In the genomic region with DNA sequence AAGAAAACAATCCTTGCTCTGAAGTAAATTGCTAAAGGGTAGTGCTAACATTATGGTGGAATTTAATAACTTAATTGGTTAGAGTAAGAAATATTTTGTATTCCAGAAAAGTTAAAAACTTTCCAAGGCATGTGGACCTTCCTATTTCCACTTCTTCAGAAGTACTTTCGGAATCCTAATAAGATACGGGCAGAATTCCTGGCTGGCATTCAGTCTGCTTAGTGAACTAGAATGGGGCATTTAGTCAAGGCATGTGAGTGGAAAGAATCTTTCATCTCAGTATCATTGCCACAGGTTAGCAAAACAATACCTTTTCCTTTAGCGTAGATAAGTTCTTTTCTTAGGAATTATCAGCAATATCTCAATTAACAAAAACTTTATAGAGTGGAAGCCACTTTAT, we compare ENCODE assay signal across 31 cellular contexts.
"Had no signal": no experiment of that assay in that cellular context is flagged by ENCODE, and none has a peak within 500 bp of the region (broad histone marks: within the 10 kb centered on the region; RNA-seq: fewer than 3 reads in every experiment).

No MANE protein-coding gene starts in this region.

- H3K9me3 Mint-ChIP-seq: activated B cell treated with CpG ODN at 0.5 μM for 24 hours; activated CD4-positive, alpha-beta memory T cell treated with anti-CD3 and anti-CD28 coated beads for 36 hours; activated CD4-positive, alpha-beta T cell treated with anti-CD3 and anti-CD28 coated beads, Interleukin-2, amount 10 ng/mL, durations not matched to agents 7 days and 5 days; activated naive CD4-positive, alpha-beta T cell treated with anti-CD3 and anti-CD28 coated beads, Interleukin-2, amount 50 U/mL, for 72 hours; activated naive CD8-positive, alpha-beta T cell treated with anti-CD3 and anti-CD28 coated beads, Interleukin-2, amount 50 U/mL, for 24 hours; activated T-cell treated with anti-CD3 and anti-CD28 coated beads, Interleukin-2, amount 50 U/mL, for 4 hours; T-cell had no signal

- H3K27ac Mint-ChIP-seq: activated B cell treated with CpG ODN at 0.5 μM for 24 hours; activated CD4-positive, alpha-beta memory T cell treated with anti-CD3 and anti-CD28 coated beads for 36 hours; activated CD4-positive, alpha-beta T cell treated with anti-CD3 and anti-CD28 coated beads, Interleukin-2, amount 10 ng/mL, durations not matched to agents 7 days and 5 days; activated naive CD4-positive, alpha-beta T cell treated with anti-CD3 and anti-CD28 coated beads, Interleukin-2, amount 50 U/mL, for 72 hours; activated naive CD8-positive, alpha-beta T cell treated with anti-CD3 and anti-CD28 coated beads, Interleukin-2, amount 50 U/mL, for 24 hours; T-cell had no signal

- H3K36me3 Mint-ChIP-seq: activated CD4-positive, alpha-beta memory T cell treated with anti-CD3 and anti-CD28 coated beads for 36 hours; activated naive CD4-positive, alpha-beta T cell treated with anti-CD3 and anti-CD28 coated beads, Interleukin-2, amount 50 U/mL, for 72 hours; T-cell had no signal

- H3K9me3 ChIP-seq: ascending aorta had no signal

- H3K4me1 ChIP-seq: ascending aorta had no signal

- H3K4me2 ChIP-seq: KMS-11 had no signal

- H3K4me3 Mint-ChIP-seq: activated B cell treated with CpG ODN at 0.5 μM for 24 hours; activated CD4-positive, alpha-beta memory T cell treated with anti-CD3 and anti-CD28 coated beads for 36 hours; activated CD4-positive, alpha-beta T cell treated with anti-CD3 and anti-CD28 coated beads, Interleukin-2, amount 10 ng/mL, durations not matched to agents 7 days and 5 days; activated naive CD8-positive, alpha-beta T cell treated with anti-CD3 and anti-CD28 coated beads, Interleukin-2, amount 50 U/mL, for 24 hours; activated T-cell treated with anti-CD3 and anti-CD28 coated beads, Interleukin-2, amount 50 U/mL, for 4 hours; T-cell had no signal

- H3K27me3 ChIP-seq: ascending aorta, brain microvascular endothelial cell, cardiac muscle cell had no signal

- FAIRE-seq: TTC549 had no signal

- H3K4me1 Mint-ChIP-seq: activated B cell treated with CpG ODN at 0.5 μM for 24 hours had no signal

- ATAC-seq: activated naive CD4-positive, alpha-beta T cell treated with anti-CD3 and anti-CD28 coated beads, Interleukin-2, amount 50 U/mL, for 72 hours; activated naive CD8-positive, alpha-beta T cell treated with anti-CD3 and anti-CD28 coated beads, Interleukin-2, amount 50 U/mL, for 24 hours; activated T-cell treated with anti-CD3 and anti-CD28 coated beads, Interleukin-2, amount 50 U/mL, for 4 hours; Panc1; Right ventricle myocardium inferior; T-cell had no signal

- H3K27ac ChIP-seq: ascending aorta, KMS-11, SK-N-MC had no signal

- H3K9ac ChIP-seq: KMS-11 had no signal

- DNase-seq: activated B cell treated with CpG ODN at 0.5 μM for 24 hours; activated CD4-positive, alpha-beta memory T cell treated with anti-CD3 and anti-CD28 coated beads for 36 hours; activated CD4-positive, alpha-beta T cell treated with anti-CD3 and anti-CD28 coated beads for 1 hour; activated CD4-positive, alpha-beta T cell treated with anti-CD3 and anti-CD28 coated beads, Interleukin-2, amount 10 ng/mL, durations not matched to agents 7 days and 5 days; activated CD8-positive, alpha-beta memory T cell treated with anti-CD3 and anti-CD28 coated beads for 24 hours; activated effector memory CD4-positive, alpha-beta T cell treated with anti-CD3 and anti-CD28 coated beads, Interleukin-2, amount 50 U/mL, for 16 hours; activated naive CD4-positive, alpha-beta T cell treated with Interleukin-2 at 50 U/mL for 16 hours; activated naive CD8-positive, alpha-beta T cell treated with anti-CD3 and anti-CD28 coated beads, Interleukin-2, amount 50 U/mL, for 24 hours; activated T-cell treated with anti-CD3 and anti-CD28 coated beads, Interleukin-2, amount 50 U/mL, for 4 hours; amniotic stem cell; brain microvascular endothelial cell; NCI-H1092; NCI-H1417; NCI-H1930; NCI-H345; NCI-H510A; NCI-H526 treated with DMSO at 0.1 percent for 48 hours; NK-92 treated with Interleukin-12 subunit alpha and Interleukin-12 subunit beta, amount 100 ng/mL, for 24 hours; OCI-M1; RPMI8226; T-cell; T-helper 2 cell; T1000 had no signal

- H3K36me3 ChIP-seq: ascending aorta, brain microvascular endothelial cell had no signal

- H3K4me3 ChIP-seq: ascending aorta, cardiac muscle cell, SK-N-MC had no signal
